Comparison of ENCODE assay signal across 8 cellular contexts in the genomic region with DNA sequence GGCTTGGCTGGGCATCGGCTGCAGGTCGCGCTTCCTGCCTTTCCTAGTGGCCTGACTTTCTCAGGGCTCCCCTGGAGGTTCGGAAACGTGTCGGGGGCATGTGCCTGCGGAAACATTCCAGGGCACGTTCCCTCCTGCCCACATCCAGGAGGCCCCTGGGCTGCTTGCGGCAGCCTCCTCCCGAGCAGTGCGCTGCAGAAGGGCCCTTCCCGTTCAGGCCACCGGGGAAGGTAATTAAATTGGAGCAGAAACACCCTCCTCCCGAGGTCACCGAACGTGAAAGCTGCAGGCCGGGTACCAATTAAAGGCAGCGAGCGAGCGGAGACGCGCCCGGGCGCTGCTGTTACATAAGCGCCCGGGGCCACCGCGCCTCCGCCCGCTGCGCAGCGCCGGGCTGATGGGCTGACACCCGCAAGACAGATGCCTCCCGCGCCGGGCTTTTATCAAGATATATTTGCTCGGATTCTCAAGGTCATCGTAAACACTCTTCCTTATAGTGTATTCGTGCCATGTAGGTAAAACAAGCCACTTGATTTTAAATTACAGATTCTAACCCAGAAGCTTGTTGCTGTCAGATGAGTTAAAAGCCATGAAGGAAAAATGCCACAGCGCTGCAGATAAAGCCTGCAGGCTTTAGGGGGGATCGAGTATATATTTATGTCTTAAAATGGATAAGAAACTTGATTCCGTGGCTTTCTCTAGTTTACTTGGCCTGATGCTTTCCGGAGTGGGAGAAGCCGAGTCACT. TPM values are rescaled to one million over a fixed set of nuclear protein-coding genes. Genes with fewer than 3 reads are reported as not detected.
DNase-seq lines count a peak whose midpoint lies in the region; TF ChIP-seq lines count a peak whose summit lies in the region.

No MANE protein-coding gene starts in this region.

- BruUV-seq in MCF 10A (replicated peaks; lab: Mats Ljungman, UMichigan) = no TSS peak

- H3K27me3 ChIP-seq in skeletal muscle satellite cell (ENCODE audit: control insufficient read depth, insufficient read depth, low read length) = no peaks in the 10 kb centered on the region

- H3K36me3 Mint-ChIP-seq in MCF 10A (ENCODE audit: insufficient read depth, unreplicated experiment) = no peaks in the 10 kb centered on the region

- no peaks in the 10 kb centered on the region for H3K9me3 Mint-ChIP-seq in MCF 10A (ENCODE audit: unreplicated experiment)

- intact Hi-C loops in MCF 10A (cut with micrococcal nuclease) = no loop called here

- peak; percentile 18 for DNase-seq in stimulated activated CD4-positive, alpha-beta T cell treated with anti-CD3 and anti-CD28 coated beads, Interleukin-15, amount 100 ng/mL, for 24 hours
- no peak for DNase-seq in stimulated activated CD4-positive, alpha-beta T cell treated with anti-CD3 and anti-CD28 coated beads, Interleukin-2, amount 100 ng/mL, for 48 hours
- DNase-seq in MCF 10A (ENCODE audit: unreplicated experiment) (peak; percentile 34), GDM1 (lab: John Stamatoyannopoulos, UW) (no peak)
- DNase-seq in stimulated activated CD4-positive, alpha-beta T cell treated with anti-CD3 and anti-CD28 coated beads, Interleukin-1b, Interleukin-23, amount 100 ng/mL, for 48 hours = no peak
- no peak for DNase-seq in activated CD4-positive, alpha-beta T cell treated with anti-CD3 and anti-CD28 coated beads, Interleukin-2, amount 50 U/mL, for 1 hour

- H3K9ac ChIP-seq in skeletal muscle satellite cell (ENCODE audit: low read depth, low read length) = peak overlapping the region; percentile 55

- no peaks in the 10 kb centered on the region for H3K27me3 Mint-ChIP-seq in MCF 10A (ENCODE audit: insufficient read depth, unreplicated experiment)

- no peaks in the 10 kb centered on the region for H3K9me3 ChIP-seq in iPS-18c (ENCODE audit: control insufficient read depth, insufficient read depth, low read length)
- no peaks in the 10 kb centered on the region for H3K9me3 ChIP-seq in skeletal muscle satellite cell (replicated peaks; ENCODE audit: low read length)

- H3K27ac Mint-ChIP-seq in MCF 10A (ENCODE audit: low read depth, unreplicated experiment) = no peak overlapping the region

- H3K36me3 ChIP-seq in skeletal muscle satellite cell (ENCODE audit: insufficient read depth, low read length) = no peaks in the 10 kb centered on the region

- H3K4me3 ChIP-seq in iPS-18c (ENCODE audit: insufficient read depth, low read depth, low read length) (peak overlapping the region; percentile 58), skeletal muscle satellite cell (ENCODE audit: low read length) (peak overlapping the region; percentile 73)

- POLR2A ChIA-PET in MCF 10A (lab: Yijun Ruan, JAX) = interaction anchor here (0.6 to 2.1 kb wide), 10 partner anchors 18 to 201 kb away, joined by 3 to 10 read pairs (median 3); no protein-coding TSS in a partner anchor

- peaks cover 12% of the 10 kb centered on the region for H3K4me1 ChIP-seq in skeletal muscle satellite cell (ENCODE audit: control insufficient read depth, insufficient read depth, low read length)

- H3K4me3 Mint-ChIP-seq in MCF 10A (ENCODE audit: unreplicated experiment) = peak overlapping the region; percentile 68

- CTCF ChIA-PET in MCF 10A (lab: Yijun Ruan, JAX) = interaction anchor here (0.6 to 1.2 kb wide), 3 partner anchors 93 to 628 kb away, joined by 3 to 5 read pairs (median 3); no protein-coding TSS in a partner anchor

- H3K4me2 ChIP-seq in skeletal muscle satellite cell (ENCODE audit: low read length) = peak overlapping the region; percentile 99

- H3K4me1 Mint-ChIP-seq in MCF 10A (ENCODE audit: insufficient read depth, unreplicated experiment) = no peaks in the 10 kb centered on the region

- TF ChIP-seq CTCF in MCF 10A (IDR thresholded peaks at IDR 0.05; ENCODE audit: unreplicated experiment) = no peak

RNA-seq across cellular contexts. Expression of a gene that starts 31.4 kb away (rescaled TPM):
- 0.17 and 0.21 TPM in 2 replicates for total RNA-seq in MCF 10A (2022)
- total RNA-seq in skeletal muscle satellite cell (2012; rRNA removed) = 1.0 and 5.2 TPM in 2 replicates

Comparison
In these comparisons a context has a peak if more than half of its experiments do, and no peak if none do; other contexts are left out.
1. DNase-seq: peak in stimulated activated CD4-positive, alpha-beta T cell treated with anti-CD3 and anti-CD28 coated beads, Interleukin-15, amount 100 ng/mL, for 24 hours (single experiment) and MCF 10A (single experiment); none in stimulated activated CD4-positive, alpha-beta T cell treated with anti-CD3 and anti-CD28 coated beads, Interleukin-2, amount 100 ng/mL, for 48 hours (0 of 2), GDM1 (single experiment), stimulated activated CD4-positive, alpha-beta T cell treated with anti-CD3 and anti-CD28 coated beads, Interleukin-1b, Interleukin-23, amount 100 ng/mL, for 48 hours (single experiment) and activated CD4-positive, alpha-beta T cell treated with anti-CD3 and anti-CD28 coated beads, Interleukin-2, amount 50 U/mL, for 1 hour (single experiment).